1 cellular context compared by ENCODE assay signal in genomic region chr6:37630281-37630799, GRCh38.
A peak's percentile ranks its signal among the peaks of the same experiment; 100 is the strongest.
TF ChIP-seq lines count a peak whose summit lies in the region.

No MANE protein-coding gene starts in this region.

TF ChIP-seq in K562, 482 proteins besides CTCF, POLR2A, EP300 and RAD21 (continued from another document):
- TF ChIP-seq RBM17 (IDR thresholded peaks at IDR 0.05; ENCODE audit: borderline replicate concordance, low read depth, low read length) (no peak), ETV5 (CRISPR knock-in tag; IDR thresholded peaks at IDR 0.05; ENCODE audit: low read depth) (peak; percentile 1; the same call in 1 of the 2 replicates), NFIC (IDR thresholded peaks at IDR 0.05) (peak; percentile 62), MAFG (tag; conservative IDR thresholded peaks at IDR 0.05) (peak; percentile 66), ZNF316 (IDR thresholded peaks at IDR 0.05) (peak; percentile 28; the same call in 1 of the 2 replicates), NKRF (IDR thresholded peaks at IDR 0.05; ENCODE audit: borderline replicate concordance) (no peak), SMARCA4 (IDR thresholded peaks at IDR 0.05) (peak; percentile 59; the same call in 1 of the 2 replicates), ZNF584 (CRISPR knock-in tag; IDR thresholded peaks at IDR 0.05; ENCODE audit: low read depth) (peak; percentile 80), MAFF (IDR thresholded peaks at IDR 0.05; ENCODE audit: low read length) (peak; percentile 58; the same call in 1 of the 2 replicates), BACH1 (tag; IDR thresholded peaks at IDR 0.05) (peak; percentile 90; the same call in 1 of the 2 replicates), PTTG1 (tag; IDR thresholded peaks at IDR 0.05; ENCODE audit: low read depth) (no peak), CBFA2T3 (IDR thresholded peaks at IDR 0.05) (peak; percentile 41), JUND (IDR thresholded peaks at IDR 0.05; ENCODE audit: borderline replicate concordance, low read depth, low read length) (peak; percentile 70), JUND (tag; IDR thresholded peaks at IDR 0.05; ENCODE audit: borderline replicate concordance, low read depth, low read length) (peak; percentile 79; the same call in 2 of the 3 replicates), RCOR1 (IDR thresholded peaks at IDR 0.05; ENCODE audit: borderline replicate concordance in 1 of 2, low read depth in 2 of 2, low read length in 2 of 2) (peak in 1 of 2 experiments; percentile 71; a peak in 1 of 4 replicates), MEF2D (tag; conservative IDR thresholded peaks at IDR 0.05; ENCODE audit: low read depth) (no peak), ZNF639 (CRISPR knock-in tag; conservative IDR thresholded peaks at IDR 0.05 in 1 of 2, IDR thresholded peaks at IDR 0.05 in 1 of 2) (0 out of 4 replicates have a peak, but pooled peaks of 1 of the 2 experiments have one; percentile 50), MAFK (IDR thresholded peaks at IDR 0.05; ENCODE audit: low read length) (peak; percentile 81), CEBPG (CRISPR knock-in tag; IDR thresholded peaks at IDR 0.05) (no peak), CEBPG (tag; conservative IDR thresholded peaks at IDR 0.05 in 1 of 2, IDR thresholded peaks at IDR 0.05 in 1 of 2) (peak; percentile 66 to 69), SPI1 (IDR thresholded peaks at IDR 0.05; ENCODE audit: borderline replicate concordance, low read depth, low read length) (peak; percentile 88), E2F5 (CRISPR knock-in tag; IDR thresholded peaks at IDR 0.05) (no peak)
TF ChIP-seq in K562: peak in this region for 43.
